In the genomic region with DNA sequence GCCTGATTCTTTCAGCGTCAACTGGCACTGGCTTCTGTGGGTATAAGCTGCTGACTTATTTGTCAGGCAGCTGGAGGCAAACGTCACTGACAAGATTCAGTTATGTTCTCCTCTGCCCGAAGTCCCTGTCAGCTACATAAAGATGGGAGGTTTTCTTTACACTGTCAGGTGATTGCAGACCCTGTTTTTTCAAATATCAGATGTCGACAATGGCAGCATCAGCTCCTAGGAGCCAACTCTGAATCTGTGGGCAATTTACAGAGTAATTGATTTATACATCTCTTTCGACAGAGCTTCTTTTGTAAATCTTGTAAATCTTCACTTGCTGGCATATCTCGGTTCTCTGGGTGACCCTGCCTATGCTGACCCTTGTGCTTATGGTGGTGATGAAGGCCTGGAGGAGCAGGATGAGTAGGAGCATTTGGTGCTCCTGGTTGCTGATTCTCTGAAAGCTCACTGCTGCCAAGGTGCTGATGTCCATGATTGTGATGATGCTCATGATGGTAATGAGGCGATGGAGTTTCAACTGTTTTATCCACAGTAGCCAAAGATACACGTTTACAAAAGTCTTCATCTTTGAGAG, we compare ENCODE assay signal across 1 cellular context.
TF ChIP-seq lines count a peak whose summit lies in the region.

No MANE protein-coding gene starts in this region.

TF ChIP-seq in WTC11, 78 proteins besides CTCF, POLR2A, EP300 and RAD21 (continued from another document):
- TF ChIP-seq, protein P1, sequence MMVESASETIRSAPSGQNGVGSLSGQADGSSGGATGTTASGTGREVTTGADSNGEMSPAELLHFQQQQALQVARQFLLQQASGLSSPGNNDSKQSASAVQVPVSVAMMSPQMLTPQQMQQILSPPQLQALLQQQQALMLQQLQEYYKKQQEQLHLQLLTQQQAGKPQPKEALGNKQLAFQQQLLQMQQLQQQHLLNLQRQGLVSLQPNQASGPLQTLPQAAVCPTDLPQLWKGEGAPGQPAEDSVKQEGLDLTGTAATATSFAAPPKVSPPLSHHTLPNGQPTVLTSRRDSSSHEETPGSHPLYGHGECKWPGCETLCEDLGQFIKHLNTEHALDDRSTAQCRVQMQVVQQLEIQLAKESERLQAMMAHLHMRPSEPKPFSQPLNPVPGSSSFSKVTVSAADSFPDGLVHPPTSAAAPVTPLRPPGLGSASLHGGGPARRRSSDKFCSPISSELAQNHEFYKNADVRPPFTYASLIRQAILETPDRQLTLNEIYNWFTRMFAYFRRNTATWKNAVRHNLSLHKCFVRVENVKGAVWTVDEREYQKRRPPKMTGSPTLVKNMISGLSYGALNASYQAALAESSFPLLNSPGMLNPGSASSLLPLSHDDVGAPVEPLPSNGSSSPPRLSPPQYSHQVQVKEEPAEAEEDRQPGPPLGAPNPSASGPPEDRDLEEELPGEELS (CRISPR knock-in tag; IDR thresholded peaks at IDR 0.05): no peak
- TF ChIP-seq MXD4 (CRISPR knock-in tag; IDR thresholded peaks at IDR 0.05; ENCODE audit: borderline replicate concordance) (no peak), GTF2I (CRISPR knock-in tag; conservative IDR thresholded peaks at IDR 0.05) (no peak), EMX1 (CRISPR knock-in tag; IDR thresholded peaks at IDR 0.05) (no peak), ZNF263 (CRISPR knock-in tag; IDR thresholded peaks at IDR 0.05; ENCODE audit: low read depth) (no peak)
- TF ChIP-seq, protein P2, sequence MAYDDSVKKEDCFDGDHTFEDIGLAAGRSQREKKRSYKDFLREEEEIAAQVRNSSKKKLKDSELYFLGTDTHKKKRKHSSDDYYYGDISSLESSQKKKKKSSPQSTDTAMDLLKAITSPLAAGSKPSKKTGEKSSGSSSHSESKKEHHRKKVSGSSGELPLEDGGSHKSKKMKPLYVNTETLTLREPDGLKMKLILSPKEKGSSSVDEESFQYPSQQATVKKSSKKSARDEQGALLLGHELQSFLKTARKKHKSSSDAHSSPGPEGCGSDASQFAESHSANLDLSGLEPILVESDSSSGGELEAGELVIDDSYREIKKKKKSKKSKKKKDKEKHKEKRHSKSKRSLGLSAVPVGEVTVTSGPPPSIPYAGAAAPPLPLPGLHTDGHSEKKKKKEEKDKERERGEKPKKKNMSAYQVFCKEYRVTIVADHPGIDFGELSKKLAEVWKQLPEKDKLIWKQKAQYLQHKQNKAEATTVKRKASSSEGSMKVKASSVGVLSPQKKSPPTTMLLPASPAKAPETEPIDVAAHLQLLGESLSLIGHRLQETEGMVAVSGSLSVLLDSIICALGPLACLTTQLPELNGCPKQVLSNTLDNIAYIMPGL (CRISPR knock-in tag; IDR thresholded peaks at IDR 0.05): no peak
- TF ChIP-seq, protein P3, sequence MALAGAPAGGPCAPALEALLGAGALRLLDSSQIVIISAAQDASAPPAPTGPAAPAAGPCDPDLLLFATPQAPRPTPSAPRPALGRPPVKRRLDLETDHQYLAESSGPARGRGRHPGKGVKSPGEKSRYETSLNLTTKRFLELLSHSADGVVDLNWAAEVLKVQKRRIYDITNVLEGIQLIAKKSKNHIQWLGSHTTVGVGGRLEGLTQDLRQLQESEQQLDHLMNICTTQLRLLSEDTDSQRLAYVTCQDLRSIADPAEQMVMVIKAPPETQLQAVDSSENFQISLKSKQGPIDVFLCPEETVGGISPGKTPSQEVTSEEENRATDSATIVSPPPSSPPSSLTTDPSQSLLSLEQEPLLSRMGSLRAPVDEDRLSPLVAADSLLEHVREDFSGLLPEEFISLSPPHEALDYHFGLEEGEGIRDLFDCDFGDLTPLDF (CRISPR knock-in tag; IDR thresholded peaks at IDR 0.05): no peak
